21 cellular contexts compared by ENCODE assay signal in genomic region chr2:229231885-229232284, GRCh38. TPM values are rescaled to one million over a fixed set of nuclear protein-coding genes. Genes with fewer than 3 reads are reported as not detected.
"Had no signal": no experiment of that assay in that cellular context is flagged by ENCODE, and none has a peak within 500 bp of the region (broad histone marks: within the 10 kb centered on the region; RNA-seq: fewer than 3 reads in every experiment).

No MANE protein-coding gene starts in this region.

- H3K27me3 ChIP-seq: neutrophil, pancreas, sigmoid colon, stomach, thyroid gland, vagina had no signal

- ATAC-seq: effector memory CD8-positive, alpha-beta T cell; mucosa of descending colon; natural killer cell treated with Interleukin-12 subunit alpha and Interleukin-12 subunit beta and Interleukin-15 and Interleukin-18, amount 100 ng/mL, for 72 hours; pancreas; stimulated activated effector memory CD8-positive, alpha-beta T cell treated with anti-CD3 and anti-CD28 coated beads, Interleukin-12 subunit alpha, Interleukin-12 subunit beta, amount 100 ng/mL, for 72 hours had no signal

- DNase-seq: dermis blood vessel endothelial cell; effector memory CD8-positive, alpha-beta T cell; erythroblast; head of caudate nucleus; mesenchymal stem cell; mucosa of descending colon; naive B cell; pancreas; retina; sigmoid colon; stimulated activated CD4-positive, alpha-beta T cell treated with anti-CD3 and anti-CD28 coated beads, Interleukin-2, amount 100 ng/mL, for 24 hours; stimulated activated CD4-positive, alpha-beta T cell treated with anti-CD3 and anti-CD28 coated beads, Interleukin-4, amount 100 ng/mL, for 24 hours; stimulated activated naive CD4-positive, alpha-beta T cell treated with Interleukin-2 at 50 U/mL for 16 hours; stomach; thyroid gland had no signal

- H3K27ac ChIP-seq: coronary artery, neutrophil, pancreas, thyroid gland had no signal

- H3K4me1 ChIP-seq: thyroid gland, vagina had no signal

- H3K4me3 ChIP-seq: coronary artery, mucosa of descending colon, pancreas, sigmoid colon, stomach, thyroid gland, vagina had no signal

- H3K36me3 ChIP-seq: neutrophil, pancreas, sigmoid colon, stomach, thyroid gland, vagina had no signal

- H3K9me3 ChIP-seq: mucosa of descending colon, neutrophil, pancreas, sigmoid colon, stomach, thyroid gland, vagina had no signal

RNA-seq across cellular contexts. Expression of gene PID1, which starts 39.2 kb away (rescaled TPM):
- total RNA-seq: natural killer cell treated with Interleukin-12 subunit alpha and Interleukin-12 subunit beta and Interleukin-15 and Interleukin-18, amount 100 ng/mL, for 72 hours; pulmonary artery endothelial cell had no signal
